In genomic region chr18:48238206-48238605, GRCh38 we compare ENCODE assay signal across 22 cellular contexts.
DNase-seq lines count a peak whose midpoint lies in the region; ATAC-seq and TF ChIP-seq lines count a peak whose summit lies in the region.
"Had no signal": no experiment of that assay in that cellular context is flagged by ENCODE, and none has a peak within 500 bp of the region (broad histone marks: within the 10 kb centered on the region; RNA-seq: fewer than 3 reads in every experiment).

No MANE protein-coding gene starts in this region.

- DNase-seq in activated CD4-positive, alpha-beta T cell treated with anti-CD3 and anti-CD28 coated beads, Interleukin-2, amount 10 ng/mL, durations not matched to agents 7 days and 5 days: no peak
- DNase-seq in activated CD4-positive, alpha-beta T cell treated with anti-CD3 and anti-CD28 coated beads for 48 hours: no peak
- peak; percentile 60 for DNase-seq in RPMI7951 (ENCODE audit: low read depth)
- DNase-seq in central memory CD8-positive, alpha-beta T cell (ENCODE audit: low spot score in 2 of 2): no peak
- DNase-seq in smooth muscle cell of the brain vasculature (ENCODE audit: low read depth, low spot score): peak; percentile 4
- no peak for DNase-seq in omental fat pad (ENCODE audit: low spot score)
- DNase-seq in activated CD8-positive, alpha-beta T cell treated with anti-CD3 and anti-CD28 coated beads, Interleukin-2, amount 10 ng/mL, durations not matched to agents 7 days and 5 days: no peak
- DNase-seq in GF-D8 (lab: John Stamatoyannopoulos, UW): no peak
- DNase-seq: activated CD4-positive, alpha-beta T cell treated with anti-CD3 and anti-CD28 coated beads for 36 hours; activated naive CD8-positive, alpha-beta T cell treated with anti-CD3 and anti-CD28 coated beads, Interleukin-2, amount 10 ng/mL, durations not matched to agents 7 days and 5 days; AML-193; CD8-positive, alpha-beta memory T cell; DMS79; foreskin keratinocyte; left ventricle myocardium superior; NCI-H187; NCI-H82; posterior cingulate gyrus; SHP77 treated with DMSO at 0.1 percent for 48 hours; sigmoid colon; T-helper 1 cell had no signal

- no peaks in the 10 kb centered on the region for H3K36me3 Mint-ChIP-seq in activated CD4-positive, alpha-beta T cell treated with anti-CD3 and anti-CD28 coated beads, Interleukin-2, amount 10 ng/mL, durations not matched to agents 7 days and 5 days (ENCODE audit: low read depth)
- H3K36me3 Mint-ChIP-seq in central memory CD8-positive, alpha-beta T cell (ENCODE audit: insufficient read depth): peaks cover 2% of the 10 kb centered on the region
- no peaks in the 10 kb centered on the region for H3K36me3 Mint-ChIP-seq in activated CD8-positive, alpha-beta T cell treated with anti-CD3 and anti-CD28 coated beads, Interleukin-2, amount 10 ng/mL, durations not matched to agents 7 days and 5 days (ENCODE audit: low read depth)
- H3K36me3 Mint-ChIP-seq: activated naive CD8-positive, alpha-beta T cell treated with anti-CD3 and anti-CD28 coated beads, Interleukin-2, amount 10 ng/mL, durations not matched to agents 7 days and 5 days had no signal

- H3K9me3 Mint-ChIP-seq in activated CD4-positive, alpha-beta T cell treated with anti-CD3 and anti-CD28 coated beads, Interleukin-2, amount 10 ng/mL, durations not matched to agents 7 days and 5 days: peaks cover 2% of the 10 kb centered on the region
- H3K9me3 Mint-ChIP-seq in central memory CD8-positive, alpha-beta T cell: peaks cover 20% of the 10 kb centered on the region
- H3K9me3 Mint-ChIP-seq in activated CD8-positive, alpha-beta T cell treated with anti-CD3 and anti-CD28 coated beads, Interleukin-2, amount 10 ng/mL, durations not matched to agents 7 days and 5 days (ENCODE audit: insufficient read depth): no peaks in the 10 kb centered on the region

- H3K4me3 Mint-ChIP-seq in activated CD4-positive, alpha-beta T cell treated with anti-CD3 and anti-CD28 coated beads, Interleukin-2, amount 10 ng/mL, durations not matched to agents 7 days and 5 days: no peak overlapping the region
- H3K4me3 Mint-ChIP-seq in central memory CD8-positive, alpha-beta T cell: peak overlapping the region; percentile 15
- H3K4me3 Mint-ChIP-seq in activated CD8-positive, alpha-beta T cell treated with anti-CD3 and anti-CD28 coated beads, Interleukin-2, amount 10 ng/mL, durations not matched to agents 7 days and 5 days: no peak overlapping the region
- H3K4me3 Mint-ChIP-seq: activated CD4-positive, alpha-beta T cell treated with anti-CD3 and anti-CD28 coated beads for 36 hours; activated naive CD8-positive, alpha-beta T cell treated with anti-CD3 and anti-CD28 coated beads, Interleukin-2, amount 10 ng/mL, durations not matched to agents 7 days and 5 days; nephron had no signal

- no peak for ATAC-seq in central memory CD8-positive, alpha-beta T cell (replicated peaks; ENCODE audit: extremely low read depth, poor library complexity, severe bottlenecking)
- no peak for ATAC-seq in omental fat pad (ENCODE audit: low FRiP score)
- ATAC-seq in activated CD8-positive, alpha-beta T cell treated with anti-CD3 and anti-CD28 coated beads, Interleukin-2, amount 10 ng/mL, durations not matched to agents 7 days and 5 days: no peak
- ATAC-seq: activated CD4-positive, alpha-beta T cell treated with anti-CD3 and anti-CD28 coated beads for 36 hours; foreskin keratinocyte; left ventricle myocardium superior had no signal

- no peak for TF ChIP-seq CTCF in omental fat pad (IDR thresholded peaks at IDR 0.05)

- peak overlapping the region; percentile 62 for H3K27ac Mint-ChIP-seq in activated CD4-positive, alpha-beta T cell treated with anti-CD3 and anti-CD28 coated beads, Interleukin-2, amount 10 ng/mL, durations not matched to agents 7 days and 5 days
- no peak overlapping the region for H3K27ac Mint-ChIP-seq in central memory CD8-positive, alpha-beta T cell (ENCODE audit: low read depth)
- no peak overlapping the region for H3K27ac Mint-ChIP-seq in activated CD8-positive, alpha-beta T cell treated with anti-CD3 and anti-CD28 coated beads, Interleukin-2, amount 10 ng/mL, durations not matched to agents 7 days and 5 days
- H3K27ac Mint-ChIP-seq: activated CD4-positive, alpha-beta T cell treated with anti-CD3 and anti-CD28 coated beads for 36 hours; activated naive CD8-positive, alpha-beta T cell treated with anti-CD3 and anti-CD28 coated beads, Interleukin-2, amount 10 ng/mL, durations not matched to agents 7 days and 5 days had no signal

- H3K27me3 Mint-ChIP-seq in activated CD4-positive, alpha-beta T cell treated with anti-CD3 and anti-CD28 coated beads, Interleukin-2, amount 10 ng/mL, durations not matched to agents 7 days and 5 days: peaks cover 80% of the 10 kb centered on the region
- peaks cover 46% of the 10 kb centered on the region for H3K27me3 Mint-ChIP-seq in central memory CD8-positive, alpha-beta T cell
- peaks cover 51% of the 10 kb centered on the region for H3K27me3 Mint-ChIP-seq in activated CD8-positive, alpha-beta T cell treated with anti-CD3 and anti-CD28 coated beads, Interleukin-2, amount 10 ng/mL, durations not matched to agents 7 days and 5 days (ENCODE audit: low read depth)

- peaks cover 18% of the 10 kb centered on the region for H3K4me1 Mint-ChIP-seq in activated CD4-positive, alpha-beta T cell treated with anti-CD3 and anti-CD28 coated beads, Interleukin-2, amount 10 ng/mL, durations not matched to agents 7 days and 5 days
- peaks cover 7% of the 10 kb centered on the region for H3K4me1 Mint-ChIP-seq in central memory CD8-positive, alpha-beta T cell
- H3K4me1 Mint-ChIP-seq in activated CD8-positive, alpha-beta T cell treated with anti-CD3 and anti-CD28 coated beads, Interleukin-2, amount 10 ng/mL, durations not matched to agents 7 days and 5 days (ENCODE audit: low read depth): peaks cover 11% of the 10 kb centered on the region
- H3K4me1 Mint-ChIP-seq: activated CD4-positive, alpha-beta T cell treated with anti-CD3 and anti-CD28 coated beads for 36 hours; nephron had no signal

- CTCF ChIA-PET in activated CD4-positive, alpha-beta T cell treated with anti-CD3 and anti-CD28 coated beads, Interleukin-2, amount 10 ng/mL, durations not matched to agents 7 days and 5 days (lab: Charles Lee): no interaction called here
- CTCF ChIA-PET in activated CD8-positive, alpha-beta T cell treated with anti-CD3 and anti-CD28 coated beads, Interleukin-2, amount 10 ng/mL, durations not matched to agents 7 days and 5 days (lab: Charles Lee): no interaction called here

- POLR2A ChIA-PET in activated CD4-positive, alpha-beta T cell treated with anti-CD3 and anti-CD28 coated beads, Interleukin-2, amount 10 ng/mL, durations not matched to agents 7 days and 5 days (lab: Charles Lee): no interaction called here
- POLR2A ChIA-PET in activated CD8-positive, alpha-beta T cell treated with anti-CD3 and anti-CD28 coated beads, Interleukin-2, amount 10 ng/mL, durations not matched to agents 7 days and 5 days (lab: Charles Lee): no interaction called here

Comparison
In these comparisons a context has a peak if more than half of its experiments do, and no peak if none do; other contexts are left out.
1. DNase-seq: peak in RPMI7951 (single experiment) and smooth muscle cell of the brain vasculature (single experiment); none in activated CD4-positive, alpha-beta T cell treated with anti-CD3 and anti-CD28 coated beads, Interleukin-2, amount 10 ng/mL, durations not matched to agents 7 days and 5 days (single experiment), activated CD4-positive, alpha-beta T cell treated with anti-CD3 and anti-CD28 coated beads for 48 hours (single experiment), central memory CD8-positive, alpha-beta T cell (0 of 2), omental fat pad (single experiment), activated CD8-positive, alpha-beta T cell treated with anti-CD3 and anti-CD28 coated beads, Interleukin-2, amount 10 ng/mL, durations not matched to agents 7 days and 5 days (single experiment) and GF-D8 (single experiment).